27 cellular contexts compared by ENCODE assay signal in genomic region chr21:17458279-17458678, GRCh38.
"Had no signal": no experiment of that assay in that cellular context is flagged by ENCODE, and none has a peak within 500 bp of the region (broad histone marks: within the 10 kb centered on the region; RNA-seq: fewer than 3 reads in every experiment).

No MANE protein-coding gene starts in this region.

- H3K9me3 ChIP-seq: stomach, suprapubic skin, testis, thoracic aorta, thyroid gland, tibial artery, tibial nerve, transverse colon, upper lobe of left lung, upper lobe of right lung, uterus, vagina had no signal

- H3K27me3 ChIP-seq: stomach, suprapubic skin, testis, thyroid gland, tibial artery, tibial nerve, transverse colon, upper lobe of left lung, upper lobe of right lung, uterus, vagina had no signal

- DNase-seq: stimulated activated CD4-positive, alpha-beta T cell treated with anti-CD3 and anti-CD28 coated beads, Interleukin-2, amount 100 ng/mL, for 48 hours; stimulated activated CD4-positive, alpha-beta T cell treated with anti-CD3 and anti-CD28 coated beads, Interleukin-4, amount 100 ng/mL, for 1 hour; stimulated activated CD4-positive, alpha-beta T cell treated with anti-CD3 and anti-CD28 coated beads, Interleukin-4, amount 100 ng/mL, for 24 hours; stimulated activated CD4-positive, alpha-beta T cell treated with anti-CD3 and anti-CD28 coated beads, Interleukin-4, amount 100 ng/mL, for 4 hours; stimulated activated CD8-positive, alpha-beta memory T cell treated with anti-CD3 and anti-CD28 coated beads, Interleukin-4, amount 100 ng/mL, for 48 hours; stimulated activated naive B cell treated with anti-CD40 and anti-IgM and Interleukin-4, amounts not matched to agents 10 μg/mL and 1 μg/mL and 100 μg/mL, for 72 hours; stimulated activated naive CD4-positive, alpha-beta T cell; stimulated activated naive CD4-positive, alpha-beta T cell treated with Interleukin-2 at 50 U/mL for 16 hours; stimulated activated naive CD8-positive, alpha-beta T cell treated with anti-CD3 and anti-CD28 coated beads, Interleukin-15, amount 100 ng/mL, for 72 hours; stimulated activated naive CD8-positive, alpha-beta T cell treated with anti-CD3 and anti-CD28 coated beads, Interleukin-15, Interleukin-2, amounts not matched to agents 100 U/mL and 50 U/mL, for 24 hours; stomach; substantia nigra; testis; thyroid gland; tibial artery; transverse colon; trophoblast cell; upper lobe of left lung; upper lobe of right lung; uterus had no signal

- H3K27ac ChIP-seq: stomach, suprapubic skin, testis, thoracic aorta, thyroid gland, tibial artery, tibial nerve, transverse colon, upper lobe of left lung, upper lobe of right lung, uterus, vagina had no signal

- H3K36me3 ChIP-seq: stomach, suprapubic skin, thoracic aorta, thyroid gland, tibial artery, tibial nerve, transverse colon, upper lobe of left lung, upper lobe of right lung, uterus, vagina had no signal

- FAIRE-seq: urothelium cell line had no signal

- H3K4me1 ChIP-seq: testis, tibial nerve, upper lobe of left lung, upper lobe of right lung, uterus had no signal

- H3K4me3 ChIP-seq: stomach, suprapubic skin, testis, thoracic aorta, thyroid gland, tibial artery, tibial nerve, transverse colon, upper lobe of left lung, upper lobe of right lung, uterus, vagina had no signal

- ATAC-seq: stimulated activated effector memory CD8-positive, alpha-beta T cell treated with anti-CD3 and anti-CD28 coated beads, Interleukin-12 subunit alpha, Interleukin-12 subunit beta, amount 100 ng/mL, for 72 hours; stimulated activated memory B cell treated with anti-CD40 and anti-IgM and Interleukin-4, amounts not matched to agents 10 μg/mL and 1 μg/mL and 100 μg/mL, for 72 hours; stimulated activated naive B cell treated with anti-CD40 and anti-IgM and Interleukin-4, amounts not matched to agents 10 μg/mL and 1 μg/mL and 100 μg/mL, for 72 hours; stimulated activated naive CD8-positive, alpha-beta T cell treated with anti-CD3 and anti-CD28 coated beads, Interleukin-15, amount 100 ng/mL, for 72 hours; stimulated activated naive CD8-positive, alpha-beta T cell treated with anti-CD3 and anti-CD28 coated beads, Interleukin-15, Interleukin-2, amounts not matched to agents 100 U/mL and 50 U/mL, for 24 hours; upper lobe of right lung had no signal
